8 cellular contexts compared by ENCODE assay signal in the genomic region with DNA sequence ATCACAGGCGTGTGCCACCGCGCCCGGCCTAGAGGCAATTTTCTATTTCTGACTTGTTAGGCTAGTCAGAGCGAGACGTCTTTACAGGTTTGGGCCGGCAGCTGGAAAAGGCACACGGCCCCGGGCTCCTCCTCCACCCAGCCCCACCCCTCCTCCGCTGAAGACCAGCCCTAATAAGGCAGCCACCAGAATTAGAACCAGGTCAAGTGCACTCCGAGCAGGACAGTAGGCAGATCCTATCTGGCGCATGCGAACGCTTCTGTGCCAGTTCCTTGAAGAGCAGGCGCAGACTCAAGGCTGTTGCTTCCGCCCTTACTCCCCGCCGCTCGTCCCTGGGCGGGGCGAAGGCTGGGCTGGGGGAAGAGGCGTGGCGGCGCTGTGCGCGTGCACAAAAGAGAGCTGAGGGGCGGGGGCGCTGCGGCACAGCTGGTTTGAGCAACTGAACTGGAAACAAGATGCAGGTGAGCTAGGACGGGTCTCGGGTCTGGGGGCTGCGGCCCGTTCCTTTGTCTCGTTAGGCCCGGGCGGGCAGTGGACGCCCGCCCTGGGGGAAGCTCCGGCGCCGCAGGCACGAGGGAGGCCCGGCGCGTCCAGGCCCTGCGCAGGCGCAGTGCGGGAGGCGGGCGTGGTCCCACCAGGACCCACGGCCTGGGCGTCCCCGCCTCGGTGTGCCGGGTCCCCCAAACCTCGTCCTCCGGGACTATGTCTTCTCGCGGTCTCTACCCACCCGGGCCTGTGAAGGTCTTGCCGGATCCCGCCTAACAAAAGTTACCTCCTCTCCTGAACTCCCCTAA. TPM values are rescaled to one million over a fixed set of nuclear protein-coding genes. Genes with fewer than 3 reads are reported as not detected.
DNase-seq lines count a peak whose midpoint lies in the region; TF ChIP-seq lines count a peak whose summit lies in the region.

Gene PDCL3 (plus strand): TSS at position 381 of the 794 bp plus-strand sequence. CDS start 75 bp downstream, at position 456.

- H3K27me3 ChIP-seq in neuron (ENCODE audit: insufficient read depth, low read length) (no peaks in the 10 kb centered on the region), subcutaneous abdominal adipose tissue (ENCODE audit: control insufficient read depth in 5 of 5, insufficient read depth in 4 of 5, low read length in 5 of 5) (no peaks in the 10 kb centered on the region)

- H2AFZ ChIP-seq in neuron (ENCODE audit: low read depth, low read length) = peak within 1 kb of the TSS; percentile 82

- POLR2A ChIA-PET in HEK293T (lab: Yijun Ruan, JAX) = interaction anchor here (0.8 to 1.8 kb wide), 13 partner anchors 8 to 1419 kb away, joined by 3 to 7 read pairs (median 4); partner anchors contain the start of genes CHST10 and RPL31

- H3K27ac ChIP-seq in subcutaneous abdominal adipose tissue (ENCODE audit: low read depth, low read length) = peak within 1 kb of the TSS; percentile 79

- H3K9ac ChIP-seq in subcutaneous abdominal adipose tissue (ENCODE audit: low read length in 5 of 5) = peak within 1 kb of the TSS; percentile 81 to 98 (median 93)

- DNase-seq in GM04504 (ENCODE audit: low read depth) = peak; percentile 99
- DNase-seq in HEK293T (ENCODE audit: extremely low spot score) = peak; percentile 94
- DNase-seq in MV-4-11 (lab: John Stamatoyannopoulos, UW) = peak; percentile 98
- peak; percentile 99 for DNase-seq in SK-MEL-5 (ENCODE audit: low read depth, low spot score)
- DNase-seq in activated naive CD4-positive, alpha-beta T cell treated with Interleukin-2 at 50 U/mL for 16 hours = peak; percentile 96
- peak; percentile 99 for DNase-seq in foreskin melanocyte

- H3K4me1 ChIP-seq in neuron (ENCODE audit: insufficient read depth, low read length) = peaks cover 3% of the 10 kb centered on the region
- H3K4me1 ChIP-seq in subcutaneous abdominal adipose tissue (ENCODE audit: control insufficient read depth in 5 of 5, insufficient read depth in 5 of 5, low read length in 5 of 5) = peaks cover 0 to 15% (median 14%) of the 10 kb centered on the region in 5 donors

- peaks cover 13% of the 10 kb centered on the region for H3K36me3 ChIP-seq in neuron (ENCODE audit: insufficient read depth, low read length)
- H3K36me3 ChIP-seq in subcutaneous abdominal adipose tissue (ENCODE audit: control insufficient read depth in 5 of 5, insufficient read depth in 5 of 5, low read length in 5 of 5) = peaks cover 4 to 15% (median 12%) of the 10 kb centered on the region in 5 donors

- no peaks in the 10 kb centered on the region for H3K9me3 ChIP-seq in neuron (ENCODE audit: low read length)
- H3K9me3 ChIP-seq in subcutaneous abdominal adipose tissue (ENCODE audit: control insufficient read depth in 5 of 5, low read length in 5 of 5) = no peaks in the 10 kb centered on the region

- CTCF ChIA-PET in HEK293T (lab: Yijun Ruan, JAX) = interaction anchor here (0.6 kb wide), 1 partner anchor 37 kb away, joined by 3 read pairs; no protein-coding TSS in a partner anchor

- H3K4me3 ChIP-seq in neuron (ENCODE audit: low read length) = peak within 1 kb of the TSS; percentile 97
- peak within 1 kb of the TSS; percentile 80 to 95 (median 90) for H3K4me3 ChIP-seq in subcutaneous abdominal adipose tissue (ENCODE audit: low read depth in 1 of 5, low read length in 5 of 5)

- in situ Hi-C loops in SK-MEL-5 (cut with HindIII; ENCODE audit: low pct_unique_long_range_greater_than_20kb, low sequenced_read_pairs) = no loop called here

TF ChIP-seq in HEK293T, 16 proteins besides CTCF, POLR2A, EP300 and RAD21:
- TF ChIP-seq ELF4 (IDR thresholded peaks at IDR 0.05) (peak; percentile 28; the same call in 1 of the 2 replicates), FOXA1 (IDR thresholded peaks at IDR 0.05) (no peak), ZNF384 (IDR thresholded peaks at IDR 0.05) (no peak), TARDBP (IDR thresholded peaks at IDR 0.05) (no peak), L3MBTL2 (conservative IDR thresholded peaks at IDR 0.05) (peak; percentile 62), HDGF (IDR thresholded peaks at IDR 0.05; ENCODE audit: borderline replicate concordance) (no peak)

RNA-seq across cellular contexts. Expression of gene PDCL3, which starts in this region (rescaled TPM):
- 21.4 and 23.1 TPM in 2 replicates for total RNA-seq in SK-MEL-5 (2014; rRNA removed; shearing (Covaris generic))
- 20.7 and 30.7 TPM in 2 replicates for polyA plus RNA-seq in SK-MEL-5 (2015; cell fraction: cytosol; rRNA removed)
- polyA plus RNA-seq in SK-MEL-5 (2015; cell fraction: nucleus; rRNA removed) = 4.5 and 6.9 TPM in 2 replicates

Comparison
In these comparisons a context has a peak if more than half of its experiments do, and no peak if none do; other contexts are left out.
1. Peak in every context shown above with its lines: DNase-seq, H3K4me3 ChIP-seq and H3K27ac ChIP-seq.